In the genomic region with DNA sequence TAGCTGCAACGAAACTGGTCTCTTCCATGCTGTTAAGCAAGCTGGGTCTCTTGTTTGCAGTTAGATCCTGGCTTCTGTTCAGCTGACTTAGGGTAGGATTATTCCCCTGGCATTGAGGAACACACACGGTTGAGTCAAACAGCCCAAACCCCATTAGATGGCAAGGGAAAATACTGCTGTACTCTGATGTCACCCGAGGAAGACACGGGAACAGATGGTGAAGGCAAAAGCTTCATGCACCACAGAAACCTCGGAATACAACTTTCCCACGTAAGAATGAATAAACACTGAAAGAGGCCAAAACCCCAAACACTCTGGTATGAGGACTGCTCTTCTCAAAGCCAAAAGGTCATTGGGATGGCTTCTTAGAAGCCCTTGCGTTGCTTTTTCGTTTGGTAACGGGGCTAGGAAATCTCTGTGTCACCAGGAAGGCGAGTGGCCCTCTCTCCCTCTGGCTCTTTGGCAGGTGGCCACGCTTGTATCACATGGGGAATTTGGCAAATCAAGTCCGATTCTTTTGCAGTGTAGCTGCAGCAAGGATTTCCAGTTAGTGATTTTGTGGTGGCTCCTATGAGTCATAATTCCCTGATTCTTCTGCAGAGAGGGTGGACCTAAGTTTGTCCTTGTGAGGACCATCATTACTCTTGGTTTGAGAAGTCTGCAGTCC, we compare ENCODE assay signal across 8 cellular contexts. TPM values are rescaled to one million over a fixed set of nuclear protein-coding genes. Genes with fewer than 3 reads are reported as not detected.
DNase-seq lines count a peak whose midpoint lies in the region; ATAC-seq and TF ChIP-seq lines count a peak whose summit lies in the region.

No MANE protein-coding gene starts in this region.

- H4K20me1 ChIP-seq in PC-3 (ENCODE audit: low read length), result no peaks in the 10 kb centered on the region

- H3K36me3 ChIP-seq in PC-3 (ENCODE audit: low read depth, low read length) (no peaks in the 10 kb centered on the region), duodenal mucosa (ENCODE audit: control insufficient read depth in 1 of 2, insufficient read depth in 2 of 2, low read length in 2 of 2) (no peaks in the 10 kb centered on the region), HAP-1 (replicated peaks) (no peaks in the 10 kb centered on the region)

- H3K9me3 ChIP-seq in PC-3 (ENCODE audit: low read length) (no peaks in the 10 kb centered on the region), duodenal mucosa (ENCODE audit: control insufficient read depth in 1 of 2, low read length in 2 of 2) (no peaks in the 10 kb centered on the region), HAP-1 (no peaks in the 10 kb centered on the region)

- ATAC-seq in GM21619 (IDR thresholded peaks at IDR 0.05; ENCODE audit: unreplicated experiment) (peak; percentile 30), PC-3 (peak; percentile 83), HG02970 (IDR thresholded peaks at IDR 0.05; ENCODE audit: low FRiP score, unreplicated experiment) (no peak)

- CTCF ChIA-PET in PC-3 (lab: Charles Lee), result no interaction called here

- DNase-seq in AG10803 (ENCODE audit: low read depth) (peak; percentile 100), PC-3 (peak; percentile 88), mucosa of gallbladder (ENCODE audit: low spot score) (peak; percentile 81), HAP-1 (ENCODE audit: low spot score in 2 of 2) (no peak)
- no peak for DNase-seq in activated CD8-positive, alpha-beta memory T cell treated with anti-CD3 and anti-CD28 coated beads, Interleukin-2, amount 50 U/mL, for 48 hours

- in situ Hi-C loops in HAP-1 (cut with MboI; ENCODE audit: low sequenced_read_pairs), result no loop called here

- H3K9me2 ChIP-seq in PC-3 (replicated peaks; ENCODE audit: low read length), result no peaks in the 10 kb centered on the region

- peak overlapping the region; percentile 25; the same call in 1 of the 2 replicates for H2AFZ ChIP-seq in PC-3 (ENCODE audit: low read length)

- no peaks in the 10 kb centered on the region for H3F3A ChIP-seq in PC-3 (ENCODE audit: low read length, unreplicated experiment)

- H3K27ac ChIP-seq in PC-3 (ENCODE audit: low read length) (peak overlapping the region; percentile 27), duodenal mucosa (ENCODE audit: low read depth, low read length) (peak overlapping the region; percentile 52)

- intact Hi-C loops in PC-3 (cut with micrococcal nuclease), result no loop called here

- peak overlapping the region; percentile 38 for H3K4me2 ChIP-seq in PC-3 (ENCODE audit: low read length)

- POLR2A ChIA-PET in PC-3 (lab: Charles Lee; ENCODE audit: unreplicated experiment), result no interaction called here

- no peaks in the 10 kb centered on the region for H3K79me2 ChIP-seq in PC-3 (ENCODE audit: low read length)

- H3K9ac ChIP-seq in PC-3 (ENCODE audit: low read length), result no peak overlapping the region
- peak overlapping the region in 1 of 2 donors; percentile 9 for H3K9ac ChIP-seq in duodenal mucosa (ENCODE audit: low read depth in 1 of 2, low read length in 2 of 2)

- H3K27me3 ChIP-seq in PC-3 (ENCODE audit: low read length) (no peaks in the 10 kb centered on the region), duodenal mucosa (ENCODE audit: control insufficient read depth in 1 of 2, insufficient read depth in 2 of 2, low read length in 2 of 2) (no peaks in the 10 kb centered on the region), HAP-1 (ENCODE audit: low read depth) (0 out of 2 replicates have a peak, but pooled peaks cover 2% of the 10 kb centered on the region)

- peak overlapping the region; percentile 44 for H3K4me3 ChIP-seq in AG10803 (ENCODE audit: low read length)
- H3K4me3 ChIP-seq in PC-3 (ENCODE audit: low read length), result peak overlapping the region; percentile 4; the same call in 1 of the 2 replicates
- H3K4me3 ChIP-seq in duodenal mucosa (ENCODE audit: low read depth in 1 of 2, low read length in 2 of 2), result peak overlapping the region; percentile 4 to 42
- no peak overlapping the region for H3K4me3 ChIP-seq in HAP-1

- peaks cover 15% of the 10 kb centered on the region for H3K4me1 ChIP-seq in PC-3 (ENCODE audit: insufficient read depth, low read length)
- peaks cover 0 to 13% of the 10 kb centered on the region in 2 donors for H3K4me1 ChIP-seq in duodenal mucosa (ENCODE audit: control insufficient read depth in 1 of 2, insufficient read depth in 2 of 2, low read length in 2 of 2)
- no peaks in the 10 kb centered on the region for H3K4me1 ChIP-seq in HAP-1

- no peak for TF ChIP-seq CTCF in AG10803 (conservative IDR thresholded peaks at IDR 0.05; ENCODE audit: low read length)
- no peak for TF ChIP-seq CTCF in PC-3 (conservative IDR thresholded peaks at IDR 0.05; ENCODE audit: low read depth, low read length)

- BruUV-seq in PC-3 (replicated peaks; lab: Mats Ljungman, UMichigan), result no TSS peak

RNA-seq across cellular contexts. Expression of a gene that starts 16.7 kb away (rescaled TPM):
- total RNA-seq in PC-3 (2014; rRNA removed), result 4.8 and 5.0 TPM in 2 replicates
- total RNA-seq in mucosa of gallbladder, result 20.1 TPM

Comparison
In these comparisons a context has a peak if more than half of its experiments do, and no peak if none do; other contexts are left out.
1. DNase-seq: peak in AG10803 (single experiment), PC-3 (single experiment) and mucosa of gallbladder (single experiment); none in activated CD8-positive, alpha-beta memory T cell treated with anti-CD3 and anti-CD28 coated beads, Interleukin-2, amount 50 U/mL, for 48 hours (single experiment) and HAP-1 (0 of 2).